Comparison of ENCODE assay signal across 1 cellular context in the genomic region with DNA sequence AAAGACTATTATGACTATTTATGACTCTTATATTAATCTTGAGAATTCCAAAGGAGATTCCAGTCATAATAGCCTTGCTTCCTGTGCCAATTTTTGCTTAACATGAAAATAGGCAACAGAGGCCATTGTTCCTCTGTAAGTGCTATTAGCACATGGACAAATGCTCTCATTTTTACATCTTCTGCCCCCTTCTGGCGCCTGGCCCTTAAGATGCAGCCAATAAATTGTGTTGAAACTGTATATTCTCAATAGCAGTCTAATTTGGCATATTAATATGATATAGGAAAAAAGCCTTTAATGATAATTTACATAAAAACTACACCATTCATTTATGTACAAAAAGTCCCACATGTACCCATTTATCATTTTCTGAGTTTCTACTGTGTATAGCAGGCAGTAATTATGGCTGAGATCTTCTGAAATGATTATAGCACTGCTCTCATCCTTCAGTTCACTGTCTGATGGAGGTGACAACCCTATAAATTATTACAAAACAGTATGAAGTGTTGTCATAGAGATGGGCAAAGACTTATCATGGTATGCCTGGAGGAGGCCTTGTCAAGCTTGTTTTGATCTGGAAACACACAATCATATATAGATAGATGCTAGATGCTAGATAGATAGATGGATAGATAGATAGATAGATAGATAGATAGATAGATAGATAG.
TF ChIP-seq lines count a peak whose summit lies in the region.

No MANE protein-coding gene starts in this region.

TF ChIP-seq in SK-N-SH, 30 proteins besides CTCF, POLR2A, EP300 and RAD21 (continued from another document):
- TF ChIP-seq ZBTB33 (IDR thresholded peaks at IDR 0.05; ENCODE audit: borderline replicate concordance, low read depth) (no peak), SMC3 (IDR thresholded peaks at IDR 0.05; ENCODE audit: low read depth, low read length) (no peak), MEF2A (IDR thresholded peaks at IDR 0.05; ENCODE audit: borderline replicate concordance, low read depth) (no peak), TAF1 (IDR thresholded peaks at IDR 0.05; ENCODE audit: borderline replicate concordance, low read depth, low read length) (no peak)
